17 cellular contexts compared by ENCODE assay signal in genomic region chr10:49023752-49024151, GRCh38.
A peak's percentile ranks its signal among the peaks of the same experiment; 100 is the strongest.
DNase-seq lines count a peak whose midpoint lies in the region; ATAC-seq and TF ChIP-seq lines count a peak whose summit lies in the region.
"Had no signal": no experiment of that assay in that cellular context is flagged by ENCODE, and none has a peak within 500 bp of the region (broad histone marks: within the 10 kb centered on the region; RNA-seq: fewer than 3 reads in every experiment).

No MANE protein-coding gene starts in this region.

- H3K36me3 ChIP-seq in ascending aorta = peaks cover 2 to 8% of the 10 kb centered on the region in 2 donors
- H3K36me3 ChIP-seq in skeletal muscle tissue (ENCODE audit: control insufficient read depth in 3 of 3, insufficient read depth in 3 of 3, low read length in 3 of 3) = peaks cover 0 to 2% (median 1%) of the 10 kb centered on the region in 3 donors
- H3K36me3 ChIP-seq: ovary had no signal

- H3K4me3 ChIP-seq in AG04449 (ENCODE audit: low read depth, low read length) (no peak overlapping the region), ascending aorta (no peak overlapping the region), skeletal muscle tissue (ENCODE audit: low read length in 3 of 3) (no peak overlapping the region)
- H3K4me3 ChIP-seq: A549, ovary had no signal

- H3K27ac ChIP-seq in ascending aorta (peak overlapping the region; percentile 79 to 85), skeletal muscle tissue (ENCODE audit: low read depth, low read length) (peak overlapping the region; percentile 70)
- H3K27ac ChIP-seq: A549 had no signal

- CTCF ChIA-PET in AG04449 (lab: Yijun Ruan, JAX) = interaction anchor here (1.5 kb wide), 1 partner anchor 16 kb away, joined by 3 read pairs; no protein-coding TSS in a partner anchor

- DNase-seq in AG04449 (ENCODE audit: low read depth, low spot score) (peak; percentile 7), ascending aorta (ENCODE audit: low spot score in 2 of 2) (no peak), left ventricle myocardium superior (no peak), COLO668 (lab: John Stamatoyannopoulos, UW; ENCODE audit: unreplicated experiment) (no peak), DMS79 (lab: John Stamatoyannopoulos, UW) (no peak), SKM-1 (lab: John Stamatoyannopoulos, UW; ENCODE audit: unreplicated experiment) (no peak)
- DNase-seq: activated CD4-positive, alpha-beta T cell treated with anti-CD3 and anti-CD28 coated beads, Interleukin-2, amount 10 ng/mL, durations not matched to agents 24 days and 14 days; activated T-cell treated with anti-CD3 and anti-CD28 coated beads, Interleukin-2, amount 50 U/mL, for 72 hours; amygdala; mesendoderm; NCI-H1417; NCI-H524; T-helper 17 cell had no signal

- TF ChIP-seq CTCF in AG04449 (IDR thresholded peaks at IDR 0.05; ENCODE audit: insufficient read depth, low read length, missing control alignments) = no peak
- no peak for TF ChIP-seq CTCF in ascending aorta (IDR thresholded peaks at IDR 0.05)

- peaks cover 0 to 20% of the 10 kb centered on the region in 2 donors for H3K4me1 ChIP-seq in ascending aorta
- peaks cover 6 to 15% (median 12%) of the 10 kb centered on the region in 3 donors for H3K4me1 ChIP-seq in skeletal muscle tissue (ENCODE audit: control insufficient read depth in 3 of 3, insufficient read depth in 3 of 3, low read length in 3 of 3)
- H3K4me1 ChIP-seq: A549 had no signal

- intact Hi-C loops in ascending aorta (cut with DNase I) (no loop called here), left ventricle myocardium superior (cut with micrococcal nuclease) (no loop called here)

- no peaks in the 10 kb centered on the region for H3K9me3 ChIP-seq in ascending aorta
- H3K9me3 ChIP-seq in skeletal muscle tissue (ENCODE audit: control insufficient read depth in 3 of 3, low read length in 3 of 3) = no peaks in the 10 kb centered on the region
- H3K9me3 ChIP-seq: A549, ovary had no signal

- POLR2A ChIA-PET in AG04449 (lab: Yijun Ruan, JAX) = no interaction called here

- peak; percentile 81 for ATAC-seq in left ventricle myocardium superior
- ATAC-seq in HG02759 (IDR thresholded peaks at IDR 0.05; ENCODE audit: unreplicated experiment) = no peak
- ATAC-seq: A549; activated T-cell treated with anti-CD3 and anti-CD28 coated beads, Interleukin-2, amount 50 U/mL, for 72 hours; T-helper 17 cell had no signal

- no peaks in the 10 kb centered on the region for H3K27me3 ChIP-seq in ascending aorta
- no peaks in the 10 kb centered on the region for H3K27me3 ChIP-seq in skeletal muscle tissue (ENCODE audit: control insufficient read depth in 3 of 3, insufficient read depth in 3 of 3, low read length in 3 of 3)
- H3K27me3 ChIP-seq: ovary had no signal

- no peak overlapping the region for H3K9ac ChIP-seq in skeletal muscle tissue (ENCODE audit: low read depth in 1 of 3, low read length in 3 of 3)
